Comparison of ENCODE assay signal across 32 cellular contexts in the genomic region with DNA sequence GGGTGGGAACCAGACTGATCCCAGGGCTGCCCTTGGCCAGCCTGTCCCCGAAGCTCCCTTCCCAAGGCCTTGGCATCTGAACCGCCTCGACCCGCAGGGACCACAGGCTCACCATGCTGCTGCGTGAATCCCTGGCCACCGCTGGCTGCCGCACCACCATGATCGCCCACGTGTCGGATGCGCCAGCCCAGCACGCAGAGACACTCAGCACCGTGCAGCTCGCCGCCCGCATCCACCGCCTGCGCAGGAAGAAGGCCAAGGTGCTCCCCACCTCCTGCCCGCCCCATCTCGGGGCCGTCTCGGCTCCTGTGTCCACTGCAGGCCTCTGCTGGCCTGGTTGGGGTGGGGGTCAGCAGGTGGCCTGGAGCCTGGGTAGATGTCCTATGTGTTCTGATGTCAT.
"Had no signal": no experiment of that assay in that cellular context is flagged by ENCODE, and none has a peak within 500 bp of the region (broad histone marks: within the 10 kb centered on the region; RNA-seq: fewer than 3 reads in every experiment).

No MANE protein-coding gene starts in this region.

- H3K4me1 ChIP-seq: adrenal gland, ascending aorta, breast epithelium had no signal

- H3K27me3 ChIP-seq: adrenal gland, ascending aorta, body of pancreas, brain microvascular endothelial cell, cardiac muscle cell had no signal

- H3K27ac ChIP-seq: adrenal gland, ascending aorta, body of pancreas, brain microvascular endothelial cell, breast epithelium, cardiac muscle cell had no signal

- H3K36me3 ChIP-seq: ascending aorta, brain microvascular endothelial cell, breast epithelium had no signal

- H3K4me3 ChIP-seq: adrenal gland, ascending aorta, body of pancreas, breast epithelium, cardiac muscle cell had no signal

- FAIRE-seq: astrocyte, bronchial epithelial cell had no signal

- H3K9me3 ChIP-seq: adrenal gland, ascending aorta, body of pancreas, breast epithelium had no signal

- DNase-seq: activated effector memory CD4-positive, alpha-beta T cell treated with anti-CD3 and anti-CD28 coated beads, Interleukin-2, amount 50 U/mL, for 16 hours; activated effector memory CD4-positive, alpha-beta T cell treated with Interleukin-2 at 50 U/mL for 16 hours; activated gamma-delta T cell; activated gamma-delta T cell treated with Interleukin-2 at 50 U/mL for 16 hours; activated naive CD4-positive, alpha-beta T cell; activated naive CD4-positive, alpha-beta T cell treated with anti-CD3 and anti-CD28 coated beads for 36 hours; activated naive CD4-positive, alpha-beta T cell treated with anti-CD3 and anti-CD28 coated beads, Interleukin-2, amount 10 ng/mL, durations not matched to agents 7 days and 5 days; activated naive CD4-positive, alpha-beta T cell treated with anti-CD3 and anti-CD28 coated beads, Interleukin-2, amount 50 U/mL, for 16 hours; activated naive CD4-positive, alpha-beta T cell treated with Interleukin-2 at 50 U/mL for 16 hours; activated naive CD8-positive, alpha-beta T cell treated with anti-CD3 and anti-CD28 coated beads for 36 hours; activated naive CD8-positive, alpha-beta T cell treated with anti-CD3 and anti-CD28 coated beads, Interleukin-2, amount 10 ng/mL, durations not matched to agents 7 days and 5 days; activated naive CD8-positive, alpha-beta T cell treated with anti-CD3 and anti-CD28 coated beads, Interleukin-2, amount 50 U/mL, for 24 hours; activated T-cell treated with anti-CD3 and anti-CD28 coated beads, Interleukin-2, amount 50 U/mL, for 1 hour; activated T-cell treated with anti-CD3 and anti-CD28 coated beads, Interleukin-2, amount 50 U/mL, for 24 hours; activated T-cell treated with anti-CD3 and anti-CD28 coated beads, Interleukin-2, amount 50 U/mL, for 4 hours; activated T-cell treated with anti-CD3 and anti-CD28 coated beads, Interleukin-2, amount 50 U/mL, for 48 hours; activated T-cell treated with anti-CD3 and anti-CD28 coated beads, Interleukin-2, amount 50 U/mL, for 72 hours; adrenal gland; amniotic stem cell; amygdala; anterior cingulate cortex; aorta; body of pancreas; brain microvascular endothelial cell; caudate nucleus; central memory CD4-positive, alpha-beta T cell; cerebellar nuclear complex had no signal
